9 cellular contexts compared by ENCODE assay signal in genomic region chr11:1202154-1202775, GRCh38. TPM values are rescaled to one million over a fixed set of nuclear protein-coding genes. Genes with fewer than 3 reads are reported as not detected.
DNase-seq lines count a peak whose midpoint lies in the region; ATAC-seq and TF ChIP-seq lines count a peak whose summit lies in the region.
"Had no signal": no experiment of that assay in that cellular context is flagged by ENCODE, and none has a peak within 500 bp of the region (broad histone marks: within the 10 kb centered on the region; RNA-seq: fewer than 3 reads in every experiment).

No MANE protein-coding gene starts in this region.

- no peaks in the 10 kb centered on the region for H3K36me3 ChIP-seq in left lung

- intact Hi-C loops in left lung (cut with DNase I), result loop anchor here in 1 of 2 donors (5.0 kb wide), 1 partner anchor 315 kb away; no protein-coding TSS in a partner anchor

- DNase-seq in A172 (ENCODE audit: low spot score) (peak; percentile 5), ELR (ENCODE audit: low read depth) (peak; percentile 11), left lung (peak in 1 of 2 donors; percentile 62), NCI-H2107 (lab: John Stamatoyannopoulos, UW) (no peak)

- H3K27me3 ChIP-seq in left lung, result peaks cover 0 to 78% of the 10 kb centered on the region in 2 donors

- TF ChIP-seq CTCF in left lung (IDR thresholded peaks at IDR 0.05), result no peak

- no peak overlapping the region for H3K4me3 ChIP-seq in left lung

- H3K9me3 ChIP-seq in left lung, result no peaks in the 10 kb centered on the region

- H3K4me1 ChIP-seq in left lung, result no peaks in the 10 kb centered on the region

- no peak overlapping the region for H3K27ac ChIP-seq in left lung

- ATAC-seq in SK-N-SH treated with all-trans-retinoic acid at 6 μM for 48 hours, result peak; percentile 29
- peak; percentile 32 for ATAC-seq in left lung
- ATAC-seq in GM18520 (IDR thresholded peaks at IDR 0.05; ENCODE audit: unreplicated experiment), result no peak
- ATAC-seq in HG02840 (IDR thresholded peaks at IDR 0.05; ENCODE audit: low FRiP score, unreplicated experiment), result no peak
- no peak for ATAC-seq in HG02642 (IDR thresholded peaks at IDR 0.05; ENCODE audit: poor library complexity, unreplicated experiment)

TF ChIP-seq in SK-N-SH treated with all-trans-retinoic acid at 6 μM for 48 hours, 23 proteins besides CTCF, POLR2A, EP300 and RAD21:
- TF ChIP-seq TOX (CRISPR knock-in tag; IDR thresholded peaks at IDR 0.05; ENCODE audit: borderline replicate concordance), result no peak
- TF ChIP-seq POU6F1 (CRISPR knock-in tag; IDR thresholded peaks at IDR 0.05; ENCODE audit: borderline replicate concordance, low read depth), result no peak
- no peak for TF ChIP-seq OSR1 (CRISPR knock-in tag; IDR thresholded peaks at IDR 0.05)
- no peak for TF ChIP-seq ZNF565 (CRISPR knock-in tag; conservative IDR thresholded peaks at IDR 0.05; ENCODE audit: low read depth)
- no peak for TF ChIP-seq ZFP30 (CRISPR knock-in tag; IDR thresholded peaks at IDR 0.05)
- TF ChIP-seq ZNF8 (CRISPR knock-in tag; IDR thresholded peaks at IDR 0.05), result no peak
- no peak for TF ChIP-seq BACH2 (CRISPR knock-in tag; IDR thresholded peaks at IDR 0.05; ENCODE audit: borderline replicate concordance)
- no peak for TF ChIP-seq TCF4 (CRISPR knock-in tag; IDR thresholded peaks at IDR 0.05; ENCODE audit: borderline replicate concordance)
- TF ChIP-seq ARNTL (CRISPR knock-in tag; IDR thresholded peaks at IDR 0.05; ENCODE audit: borderline replicate concordance, low read depth), result no peak
- TF ChIP-seq ZC3H10 (CRISPR knock-in tag; IDR thresholded peaks at IDR 0.05), result no peak
- TF ChIP-seq ISL1 (CRISPR knock-in tag; IDR thresholded peaks at IDR 0.05), result no peak
- TF ChIP-seq CSRNP3 (CRISPR knock-in tag; IDR thresholded peaks at IDR 0.05), result no peak
- TF ChIP-seq SNAI2 (CRISPR knock-in tag; IDR thresholded peaks at IDR 0.05), result no peak
- TF ChIP-seq PATZ1 (CRISPR knock-in tag; IDR thresholded peaks at IDR 0.05; ENCODE audit: borderline replicate concordance), result no peak
- no peak for TF ChIP-seq TSHZ2 (CRISPR knock-in tag; IDR thresholded peaks at IDR 0.05)
- TF ChIP-seq CSDC2 (CRISPR knock-in tag; IDR thresholded peaks at IDR 0.05), result no peak
- TF ChIP-seq RARB (CRISPR knock-in tag; IDR thresholded peaks at IDR 0.05), result no peak
TF ChIP-seq in SK-N-SH treated with all-trans-retinoic acid at 6 μM for 48 hours: peak in this region for 0.

RNA-seq across cellular contexts. Expression of gene MUC5B, which starts 20.6 kb away (rescaled TPM):
- total RNA-seq in A172 (2014; rRNA removed; shearing (Covaris generic)), result not detected in 2 replicates
- 10 to 100 TPM in 1 of 2 donors, under 1 TPM in 1; 0.06 to 33.4 TPM for total RNA-seq in left lung
- total RNA-seq: urinary bladder had no signal

RNA-seq across cellular contexts. Expression of gene MUC5AC, which starts 44.5 kb away (rescaled TPM):
- not detected in 2 replicates for total RNA-seq in A172 (2014; rRNA removed; shearing (Covaris generic))
- under 1 TPM in 1 of 2 donors, not detected in 1; 0.37 TPM for total RNA-seq in left lung
- total RNA-seq: urinary bladder had no signal

Comparison
In these comparisons a context has a peak if more than half of its experiments do, and no peak if none do; other contexts are left out.
1. ATAC-seq: peak in SK-N-SH treated with all-trans-retinoic acid at 6 μM for 48 hours (single experiment) and left lung (single experiment); none in GM18520 (single experiment), HG02840 (single experiment) and HG02642 (single experiment).